Comparison of ENCODE assay signal across 9 cellular contexts in the genomic region with DNA sequence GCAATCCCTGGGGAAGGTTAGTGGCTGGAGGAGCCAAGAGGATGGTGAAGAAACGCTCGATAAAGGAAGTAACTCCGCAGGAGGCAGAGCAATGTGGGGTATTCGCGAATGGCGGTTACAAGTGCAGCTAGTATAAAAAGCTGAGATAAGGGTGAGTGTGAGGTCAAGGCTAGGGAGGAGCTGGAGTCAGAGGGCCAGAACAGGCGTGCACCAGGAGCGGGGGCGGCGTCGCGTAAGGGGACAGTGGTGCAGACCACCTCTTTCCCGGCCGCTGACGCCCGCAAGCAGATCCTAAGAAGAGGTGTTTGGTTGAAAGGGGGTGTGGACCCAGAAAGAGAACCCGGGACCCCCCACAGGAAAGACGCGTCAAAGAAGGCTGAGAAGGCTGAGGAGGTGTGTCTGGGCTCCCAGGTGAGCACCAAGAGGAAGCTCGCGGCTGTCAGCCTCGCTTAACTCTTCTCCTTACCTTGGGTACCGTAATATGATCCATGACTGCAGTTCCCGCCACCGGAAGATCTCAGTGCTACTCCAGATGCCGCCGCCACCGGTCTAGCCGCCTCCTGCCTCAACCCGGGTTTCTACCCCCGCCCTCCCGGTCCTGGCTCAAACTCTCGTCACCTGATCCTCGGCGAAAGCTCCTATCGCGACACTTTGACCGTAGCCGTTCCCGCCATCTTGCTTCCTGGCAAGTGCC. TPM values are rescaled to one million over a fixed set of nuclear protein-coding genes. Genes with fewer than 3 reads are reported as not detected.
DNase-seq lines count a peak whose midpoint lies in the region; ATAC-seq and TF ChIP-seq lines count a peak whose summit lies in the region.
"Had no signal": no experiment of that assay in that cellular context is flagged by ENCODE, and none has a peak within 500 bp of the region (broad histone marks: within the 10 kb centered on the region; RNA-seq: fewer than 3 reads in every experiment).

A gene (minus strand): TSS at position 579 of the 694 bp plus-strand sequence. CDS start 89 bp downstream, at position 490.

- no peak for TF ChIP-seq POLR2A in esophagus muscularis mucosa (IDR thresholded peaks at IDR 0.05; ENCODE audit: low read depth)

- no peak within 1 kb of the TSS for H3K4me3 Mint-ChIP-seq in MCF 10A (ENCODE audit: unreplicated experiment)
- peak within 1 kb of the TSS; percentile 84 to 98 (median 92) for H3K4me3 Mint-ChIP-seq in naive thymus-derived CD8-positive, alpha-beta T cell

- H3K4me3 ChIP-seq in esophagus muscularis mucosa: peak within 1 kb of the TSS; percentile 66 to 78 (median 68)

- H3K27me3 ChIP-seq in esophagus muscularis mucosa: no peaks in the 10 kb centered on the region

- no peaks in the 10 kb centered on the region for H3K27me3 Mint-ChIP-seq in MCF 10A (ENCODE audit: insufficient read depth, unreplicated experiment)
- H3K27me3 Mint-ChIP-seq in naive thymus-derived CD8-positive, alpha-beta T cell: no peaks in the 10 kb centered on the region

- no peak for TF ChIP-seq EP300 in esophagus muscularis mucosa (IDR thresholded peaks at IDR 0.05)

- in situ Hi-C loops in T47D (cut with HindIII; ENCODE audit: low pct_unique_long_range_greater_than_20kb, low sequenced_read_pairs): no loop called here

- intact Hi-C loops in MCF 10A (cut with micrococcal nuclease): no loop called here
- intact Hi-C loops in esophagus muscularis mucosa (cut with DNase I): loop anchor here (5.0 kb wide), 1 partner anchor 188 kb away; a partner anchor contains a TSS

- H3K36me3 ChIP-seq in esophagus muscularis mucosa: no peaks in the 10 kb centered on the region

- POLR2A ChIA-PET in MCF 10A (lab: Yijun Ruan, JAX): no interaction called here
- POLR2A ChIA-PET in naive thymus-derived CD8-positive, alpha-beta T cell (lab: Charles Lee): interaction anchor here (1.6 kb wide), 1 partner anchor 189 kb away, joined by 9 read pairs; a partner anchor contains a TSS

- no peaks in the 10 kb centered on the region for H3K4me1 Mint-ChIP-seq in MCF 10A (ENCODE audit: insufficient read depth, unreplicated experiment)
- peaks cover 16 to 50% (median 31%) of the 10 kb centered on the region in 4 donors for H3K4me1 Mint-ChIP-seq in naive thymus-derived CD8-positive, alpha-beta T cell

- no peaks in the 10 kb centered on the region for H3K9me3 ChIP-seq in esophagus muscularis mucosa

- H3K27ac ChIP-seq in esophagus muscularis mucosa (replicated peaks in 1 of 4): peak within 1 kb of the TSS; percentile 20 to 67 (median 44)

- DNase-seq in T47D (ENCODE audit: low read depth in 1 of 2, low spot score in 1 of 2) (peak; percentile 9 to 80), MCF 10A (ENCODE audit: unreplicated experiment) (no peak), NCI-H774 (lab: John Stamatoyannopoulos, UW) (peak; percentile 3), activated T-cell treated with anti-CD3 and anti-CD28 coated beads for 1 hour (ENCODE audit: low read depth) (peak; percentile 65), esophagus muscularis mucosa (ENCODE audit: extremely low spot score) (peak; percentile 90)
- peak; percentile 56 to 89 (median 77) for DNase-seq in naive thymus-derived CD8-positive, alpha-beta T cell
- peak; percentile 30 to 68 for DNase-seq in stimulated activated CD8-positive, alpha-beta memory T cell treated with anti-CD3 and anti-CD28 coated beads, Interleukin-7, amount 100 ng/mL, for 48 hours (ENCODE audit: extremely low read depth in 1 of 2, low read depth in 1 of 2)

- ATAC-seq in HG03196 (IDR thresholded peaks at IDR 0.05; ENCODE audit: unreplicated experiment): peak; percentile 98
- ATAC-seq in naive thymus-derived CD8-positive, alpha-beta T cell: peak; percentile 92

- H3K9me3 Mint-ChIP-seq in MCF 10A (ENCODE audit: unreplicated experiment): peaks cover 30% of the 10 kb centered on the region
- peaks cover 0 to 3% (median 0%) of the 10 kb centered on the region in 9 donors for H3K9me3 Mint-ChIP-seq in naive thymus-derived CD8-positive, alpha-beta T cell

- no peak within 1 kb of the TSS for H3K27ac Mint-ChIP-seq in MCF 10A (ENCODE audit: low read depth, unreplicated experiment)
- H3K27ac Mint-ChIP-seq in naive thymus-derived CD8-positive, alpha-beta T cell: peak within 1 kb of the TSS; percentile 79 to 97 (median 92)

- BruUV-seq in MCF 10A (replicated peaks; lab: Mats Ljungman, UMichigan): no TSS peak

- CTCF ChIA-PET in MCF 10A (lab: Yijun Ruan, JAX): no interaction called here

- H3K4me1 ChIP-seq in esophagus muscularis mucosa: peaks cover 0 to 9% (median 6%) of the 10 kb centered on the region in 4 donors

- H3K36me3 Mint-ChIP-seq in MCF 10A (ENCODE audit: insufficient read depth, unreplicated experiment): no peaks in the 10 kb centered on the region
- H3K36me3 Mint-ChIP-seq in naive thymus-derived CD8-positive, alpha-beta T cell: no peaks in the 10 kb centered on the region

- WGBS in esophagus muscularis mucosa: 35% methylated on average over 40 of the region's 40 CpGs

- TF ChIP-seq CTCF in MCF 10A (IDR thresholded peaks at IDR 0.05; ENCODE audit: unreplicated experiment) (no peak), esophagus muscularis mucosa (IDR thresholded peaks at IDR 0.05) (no peak)

RNA-seq across cellular contexts. Expression of the gene that starts here (rescaled TPM):
- total RNA-seq in MCF 10A (2022) (not detected in 2 replicates), esophagus muscularis mucosa (1 to 10 TPM; 1.2 to 2.9 (median 2.2) TPM)
- 1 to 10 TPM; 6.2 to 9.5 TPM for total RNA-seq in naive thymus-derived CD8-positive, alpha-beta T cell
- 1 to 10 TPM; 2.9 to 3.5 (median 3.4) TPM for polyA plus RNA-seq in naive thymus-derived CD8-positive, alpha-beta T cell
- polyA plus RNA-seq: AG04450 had no signal
